Comparison of ENCODE assay signal across 1 cellular context in genomic region chr17:78840780-78841611, GRCh38.
TF ChIP-seq lines count a peak whose summit lies in the region.

TSS of gene USP36 (minus strand) at chr17:78840814. CDS start at chr17:78836363, 4,451 bp downstream.

TF ChIP-seq in HEK293, 187 proteins besides CTCF, POLR2A, EP300 and RAD21 (continued from another document and continues in another):
- peak; percentile 99 for TF ChIP-seq ATF2 (tag by site-specific recombination; IDR thresholded peaks at IDR 0.05; ENCODE audit: low read depth)
- peak; percentile 100 for TF ChIP-seq ZNF629 (tag by site-specific recombination; IDR thresholded peaks at IDR 0.05)
- TF ChIP-seq ZNF280C (tag by site-specific recombination; IDR thresholded peaks at IDR 0.05): no peak
- peak; percentile 89 for TF ChIP-seq OVOL3 (tag by site-specific recombination; IDR thresholded peaks at IDR 0.05)
- peak; percentile 72 for TF ChIP-seq ZNF398 (tag by site-specific recombination; IDR thresholded peaks at IDR 0.05)
- TF ChIP-seq ZNF140 (tag by site-specific recombination; IDR thresholded peaks at IDR 0.05): no peak
- TF ChIP-seq KLF7 (tag by site-specific recombination; IDR thresholded peaks at IDR 0.05; ENCODE audit: borderline replicate concordance): peak; percentile 76; the same call in 1 of the 2 replicates
- peak; percentile 93 for TF ChIP-seq ZBTB48 (tag by site-specific recombination; IDR thresholded peaks at IDR 0.05)
- no peak for TF ChIP-seq ZNF223 (tag by site-specific recombination; IDR thresholded peaks at IDR 0.05)
- TF ChIP-seq KLF1 (tag by site-specific recombination; IDR thresholded peaks at IDR 0.05): peak; percentile 90
- peak; percentile 90 for TF ChIP-seq ZXDB (tag by site-specific recombination; IDR thresholded peaks at IDR 0.05)
- TF ChIP-seq SCRT1 (tag by site-specific recombination; IDR thresholded peaks at IDR 0.05; ENCODE audit: borderline replicate concordance): peak; percentile 95
- peak; percentile 86 for TF ChIP-seq GLIS2 (tag by site-specific recombination; IDR thresholded peaks at IDR 0.05)
- no peak for TF ChIP-seq ZNF169 (tag by site-specific recombination; IDR thresholded peaks at IDR 0.05)
- TF ChIP-seq ZNF341 (tag by site-specific recombination; IDR thresholded peaks at IDR 0.05; ENCODE audit: low read depth): peak; percentile 71
- 0 out of 2 replicates have a peak, but pooled peaks have one; percentile 7 for TF ChIP-seq GFI1B (tag by site-specific recombination; IDR thresholded peaks at IDR 0.05)
- TF ChIP-seq KLF16 (tag by site-specific recombination; IDR thresholded peaks at IDR 0.05): peak; percentile 88
- TF ChIP-seq ELK4 (IDR thresholded peaks at IDR 0.05; ENCODE audit: borderline replicate concordance, low read depth, low read length): peak; percentile 73; the same call in 1 of the 2 replicates
- TF ChIP-seq ZSCAN5A (tag by site-specific recombination; IDR thresholded peaks at IDR 0.05): peak; percentile 70; the same call in 1 of the 2 replicates
- TF ChIP-seq ZNF2 (tag by site-specific recombination; IDR thresholded peaks at IDR 0.05): peak; percentile 89; the same call in 1 of the 2 replicates
- TF ChIP-seq GLI4 (tag by site-specific recombination; IDR thresholded peaks at IDR 0.05): 0 out of 2 replicates have a peak, but pooled peaks have one; percentile 70
- no peak for TF ChIP-seq ZNF529 (tag by site-specific recombination; IDR thresholded peaks at IDR 0.05; ENCODE audit: insufficient replicate concordance)
- TF ChIP-seq ZNF18 (tag by site-specific recombination; IDR thresholded peaks at IDR 0.05): peak; percentile 51
- TF ChIP-seq REPIN1 (tag by site-specific recombination; IDR thresholded peaks at IDR 0.05; ENCODE audit: low read depth): no peak
- peak; percentile 77 for TF ChIP-seq KLF9 (tag by site-specific recombination; IDR thresholded peaks at IDR 0.05; ENCODE audit: low read depth)
- TF ChIP-seq KLF8 (tag by site-specific recombination; IDR thresholded peaks at IDR 0.05): peak; percentile 98
- peak; percentile 55; the same call in 1 of the 2 replicates for TF ChIP-seq BCL11B (tag by site-specific recombination; IDR thresholded peaks at IDR 0.05; ENCODE audit: low read depth)
- no peak for TF ChIP-seq ZNF121 (tag by site-specific recombination; IDR thresholded peaks at IDR 0.05)
- TF ChIP-seq ZNF48 (tag by site-specific recombination; IDR thresholded peaks at IDR 0.05): no peak
- peak; percentile 54; the same call in 1 of the 2 replicates for TF ChIP-seq BCL11A (tag by site-specific recombination; IDR thresholded peaks at IDR 0.05; ENCODE audit: low read depth)
- peak; percentile 86 for TF ChIP-seq KLF10 (tag by site-specific recombination; IDR thresholded peaks at IDR 0.05)
- TF ChIP-seq WT1 (tag by site-specific recombination; IDR thresholded peaks at IDR 0.05): peak; percentile 80
- no peak for TF ChIP-seq ZNF214 (tag by site-specific recombination; IDR thresholded peaks at IDR 0.05; ENCODE audit: borderline replicate concordance)
- no peak for TF ChIP-seq ZNF112 (tag by site-specific recombination; IDR thresholded peaks at IDR 0.05)
- TF ChIP-seq ZNF335 (tag by site-specific recombination; conservative IDR thresholded peaks at IDR 0.05): peak; percentile 91
- no peak for TF ChIP-seq ZNF660 (tag by site-specific recombination; IDR thresholded peaks at IDR 0.05)
- TF ChIP-seq, protein P1, sequence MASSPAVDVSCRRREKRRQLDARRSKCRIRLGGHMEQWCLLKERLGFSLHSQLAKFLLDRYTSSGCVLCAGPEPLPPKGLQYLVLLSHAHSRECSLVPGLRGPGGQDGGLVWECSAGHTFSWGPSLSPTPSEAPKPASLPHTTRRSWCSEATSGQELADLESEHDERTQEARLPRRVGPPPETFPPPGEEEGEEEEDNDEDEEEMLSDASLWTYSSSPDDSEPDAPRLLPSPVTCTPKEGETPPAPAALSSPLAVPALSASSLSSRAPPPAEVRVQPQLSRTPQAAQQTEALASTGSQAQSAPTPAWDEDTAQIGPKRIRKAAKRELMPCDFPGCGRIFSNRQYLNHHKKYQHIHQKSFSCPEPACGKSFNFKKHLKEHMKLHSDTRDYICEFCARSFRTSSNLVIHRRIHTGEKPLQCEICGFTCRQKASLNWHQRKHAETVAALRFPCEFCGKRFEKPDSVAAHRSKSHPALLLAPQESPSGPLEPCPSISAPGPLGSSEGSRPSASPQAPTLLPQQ (tag by site-specific recombination; IDR thresholded peaks at IDR 0.05): peak; percentile 98
- no peak for TF ChIP-seq ZNF473 (tag by site-specific recombination; IDR thresholded peaks at IDR 0.05)
- peak; percentile 100 for TF ChIP-seq SP3 (tag by site-specific recombination; IDR thresholded peaks at IDR 0.05)
- TF ChIP-seq ZNF24 (tag by site-specific recombination; IDR thresholded peaks at IDR 0.05): peak; percentile 81
- 0 out of 2 replicates have a peak, but pooled peaks have one; percentile 3 for TF ChIP-seq ZSCAN30 (tag by site-specific recombination; IDR thresholded peaks at IDR 0.05)
- no peak for TF ChIP-seq GLI2 (tag by site-specific recombination; IDR thresholded peaks at IDR 0.05; ENCODE audit: borderline replicate concordance, low read depth)
- peak; percentile 96 for TF ChIP-seq ZNF394 (tag by site-specific recombination; IDR thresholded peaks at IDR 0.05; ENCODE audit: borderline replicate concordance)
- TF ChIP-seq ZNF610 (tag by site-specific recombination; IDR thresholded peaks at IDR 0.05; ENCODE audit: borderline replicate concordance): 0 out of 2 replicates have a peak, but pooled peaks have one; percentile 45
- TF ChIP-seq SP7 (tag by site-specific recombination; IDR thresholded peaks at IDR 0.05): peak; percentile 94
- TF ChIP-seq ZBTB26 (tag by site-specific recombination; optimal IDR thresholded peaks at IDR 0.05): peak; percentile 99
- no peak for TF ChIP-seq ZNF16 (tag by site-specific recombination; IDR thresholded peaks at IDR 0.05; ENCODE audit: low read depth)
- TF ChIP-seq ZIC2 (tag by site-specific recombination; IDR thresholded peaks at IDR 0.05): peak; percentile 82
- TF ChIP-seq OSR2 (tag by site-specific recombination; IDR thresholded peaks at IDR 0.05): peak; percentile 52; the same call in 1 of the 2 replicates
- TF ChIP-seq ZBTB17 (tag by site-specific recombination; IDR thresholded peaks at IDR 0.05): peak; percentile 98
- TF ChIP-seq ZNF510 (tag by site-specific recombination; IDR thresholded peaks at IDR 0.05; ENCODE audit: insufficient replicate concordance): no peak
- no peak for TF ChIP-seq ZFP3 (tag by site-specific recombination; IDR thresholded peaks at IDR 0.05; ENCODE audit: low read depth)
- peak; percentile 99 for TF ChIP-seq ZEB2 (tag by site-specific recombination; IDR thresholded peaks at IDR 0.05)
- no peak for TF ChIP-seq ZNF175 (tag by site-specific recombination; IDR thresholded peaks at IDR 0.05)
- TF ChIP-seq ZNF76 (tag by site-specific recombination; IDR thresholded peaks at IDR 0.05; ENCODE audit: borderline replicate concordance, low read depth): peak; percentile 74; the same call in 1 of the 2 replicates
- TF ChIP-seq ZNF677 (tag by site-specific recombination; IDR thresholded peaks at IDR 0.05): no peak
- peak; percentile 89 for TF ChIP-seq ZNF324 (tag by site-specific recombination; IDR thresholded peaks at IDR 0.05)
- TF ChIP-seq ZNF777 (tag by site-specific recombination; IDR thresholded peaks at IDR 0.05; ENCODE audit: borderline replicate concordance): peak; percentile 39; the same call in 1 of the 2 replicates
- no peak for TF ChIP-seq ZNF133 (tag by site-specific recombination; IDR thresholded peaks at IDR 0.05)
- peak; percentile 81 for TF ChIP-seq GLIS1 (tag by site-specific recombination; IDR thresholded peaks at IDR 0.05)
- peak; percentile 94 for TF ChIP-seq ZBTB20 (tag by site-specific recombination; IDR thresholded peaks at IDR 0.05)
- TF ChIP-seq ZBTB21 (tag by site-specific recombination; IDR thresholded peaks at IDR 0.05): peak; percentile 100
